ENCODE assay signal across 24 cellular contexts in the genomic region with DNA sequence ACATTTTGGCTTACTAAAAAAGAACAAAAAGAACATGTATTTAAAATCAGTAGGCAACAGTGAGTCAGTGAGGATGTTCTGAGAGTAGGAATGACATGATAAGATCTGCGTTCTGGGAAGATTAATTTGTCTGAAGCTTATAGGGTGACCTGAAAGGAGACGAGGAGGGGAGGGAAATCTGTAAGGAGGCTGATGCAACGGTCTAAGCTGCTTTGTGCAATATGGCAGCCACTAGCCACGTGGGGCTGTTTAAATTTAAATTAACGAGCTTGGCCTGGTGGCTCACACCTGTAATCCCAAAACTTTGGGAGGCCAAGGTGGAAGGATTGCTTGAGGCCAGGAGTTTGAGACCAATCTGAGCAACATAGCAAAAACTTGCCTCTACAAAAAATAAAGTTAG.
"Had no signal": no experiment of that assay in that cellular context is flagged by ENCODE, and none has a peak within 500 bp of the region (broad histone marks: within the 10 kb centered on the region; RNA-seq: fewer than 3 reads in every experiment).

No MANE protein-coding gene starts in this region.

- H3K36me3 ChIP-seq: left lung, prostate gland, sigmoid colon, tibial artery, upper lobe of right lung, uterus had no signal

- FAIRE-seq: endometrium, frontal cortex, islet of Langerhans had no signal

- H3K27ac Mint-ChIP-seq: nephron progenitor cell; stimulated activated effector memory CD8-positive, alpha-beta T cell treated with anti-CD3 and anti-CD28 coated beads, Interleukin-12 subunit alpha, Interleukin-12 subunit beta, amount 100 ng/mL, for 72 hours had no signal

- H3K27me3 ChIP-seq: left lung, sigmoid colon, testis, tibial artery, upper lobe of right lung, uterus had no signal

- DNase-seq: cortex of kidney; effector memory CD8-positive, alpha-beta T cell; left cardiac atrium; left lung; mesendoderm; midbrain; naive thymus-derived CD8-positive, alpha-beta T cell; nephron progenitor cell; nucleus accumbens; right cardiac atrium; sigmoid colon; stimulated activated CD4-positive, alpha-beta T cell treated with anti-CD3 and anti-CD28 coated beads, Interleukin-2, amount 100 ng/mL, for 24 hours; stimulated activated CD4-positive, alpha-beta T cell treated with anti-CD3 and anti-CD28 coated beads, Interleukin-4, amount 100 ng/mL, for 24 hours; stimulated activated naive CD8-positive, alpha-beta T cell treated with anti-CD3 and anti-CD28 coated beads, Interleukin-15, Interleukin-2, amounts not matched to agents 100 U/mL and 50 U/mL, for 24 hours; substantia nigra; testis; tibial artery; upper lobe of right lung; uterus had no signal

- ATAC-seq: effector memory CD8-positive, alpha-beta T cell; left cardiac atrium; left lung; naive thymus-derived CD8-positive, alpha-beta T cell; right cardiac atrium; stimulated activated effector memory CD8-positive, alpha-beta T cell treated with anti-CD3 and anti-CD28 coated beads, Interleukin-12 subunit alpha, Interleukin-12 subunit beta, amount 100 ng/mL, for 72 hours; stimulated activated naive CD8-positive, alpha-beta T cell treated with anti-CD3 and anti-CD28 coated beads, Interleukin-15, Interleukin-2, amounts not matched to agents 100 U/mL and 50 U/mL, for 24 hours; upper lobe of right lung had no signal

- H3K27ac ChIP-seq: left lung, prostate gland, sigmoid colon, testis, tibial artery, upper lobe of right lung, uterus had no signal

- H3K4me1 ChIP-seq: left lung, prostate gland, testis, upper lobe of right lung, uterus had no signal

- H3K9me3 ChIP-seq: left lung, prostate gland, sigmoid colon, testis, tibial artery, upper lobe of right lung, uterus had no signal

- H3K27me3 Mint-ChIP-seq: effector memory CD8-positive, alpha-beta T cell; naive thymus-derived CD8-positive, alpha-beta T cell had no signal

- H3K4me3 ChIP-seq: left lung, prostate gland, sigmoid colon, testis, tibial artery, upper lobe of right lung, uterus had no signal

- H3K9me3 Mint-ChIP-seq: effector memory CD8-positive, alpha-beta T cell; naive thymus-derived CD8-positive, alpha-beta T cell; nephron progenitor cell; stimulated activated effector memory CD8-positive, alpha-beta T cell treated with anti-CD3 and anti-CD28 coated beads, Interleukin-12 subunit alpha, Interleukin-12 subunit beta, amount 100 ng/mL, for 72 hours had no signal

- H3K4me3 Mint-ChIP-seq: naive thymus-derived CD8-positive, alpha-beta T cell; nephron progenitor cell; stimulated activated effector memory CD8-positive, alpha-beta T cell treated with anti-CD3 and anti-CD28 coated beads, Interleukin-12 subunit alpha, Interleukin-12 subunit beta, amount 100 ng/mL, for 72 hours had no signal
